1 cellular context compared by ENCODE assay signal in the genomic region with DNA sequence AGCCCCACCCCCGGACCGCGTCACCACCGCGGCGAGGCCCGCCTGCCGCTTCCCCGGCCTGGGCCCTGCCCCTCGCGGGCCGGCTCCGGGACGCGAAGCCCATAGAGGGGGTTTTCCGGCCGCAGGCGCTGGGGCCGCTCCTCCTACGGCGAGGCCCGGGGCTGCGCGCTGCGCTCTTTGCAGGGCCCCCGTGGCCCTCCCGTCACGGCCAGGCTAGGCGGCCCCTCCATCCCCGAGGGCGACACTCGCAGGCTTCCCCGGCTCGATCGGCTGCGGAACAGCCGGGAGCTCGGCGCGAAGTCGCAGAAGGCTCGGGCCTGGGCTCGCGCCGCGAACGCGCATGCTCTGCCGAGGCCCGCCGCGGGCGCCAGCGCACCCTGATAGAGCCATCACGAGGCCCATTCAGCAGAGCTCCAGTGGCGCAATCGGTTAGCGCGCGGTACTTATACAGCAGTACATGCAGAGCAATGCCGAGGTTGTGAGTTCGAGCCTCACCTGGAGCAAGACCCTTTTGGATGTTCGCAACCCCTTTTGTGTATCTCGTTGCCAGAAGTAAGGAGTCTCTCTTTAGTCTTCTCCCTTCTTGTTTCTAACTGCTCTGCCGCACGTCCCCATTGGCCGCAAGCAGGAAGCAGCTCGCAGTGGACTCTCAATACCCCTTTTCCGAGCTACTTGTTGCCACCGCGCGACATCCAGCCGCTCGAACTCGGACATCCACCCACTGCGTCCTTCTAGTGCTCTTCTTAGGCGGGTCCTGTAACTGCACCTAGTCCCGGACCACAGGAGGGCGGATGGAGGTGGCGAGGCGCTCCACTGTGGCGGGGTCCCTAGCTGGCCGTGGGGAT.
TF ChIP-seq lines count a peak whose summit lies in the region.

No MANE protein-coding gene starts in this region.

TF ChIP-seq in HepG2, 621 proteins besides CTCF, POLR2A, EP300 and RAD21 (continued from another document and continues in another):
- TF ChIP-seq, protein P1, sequence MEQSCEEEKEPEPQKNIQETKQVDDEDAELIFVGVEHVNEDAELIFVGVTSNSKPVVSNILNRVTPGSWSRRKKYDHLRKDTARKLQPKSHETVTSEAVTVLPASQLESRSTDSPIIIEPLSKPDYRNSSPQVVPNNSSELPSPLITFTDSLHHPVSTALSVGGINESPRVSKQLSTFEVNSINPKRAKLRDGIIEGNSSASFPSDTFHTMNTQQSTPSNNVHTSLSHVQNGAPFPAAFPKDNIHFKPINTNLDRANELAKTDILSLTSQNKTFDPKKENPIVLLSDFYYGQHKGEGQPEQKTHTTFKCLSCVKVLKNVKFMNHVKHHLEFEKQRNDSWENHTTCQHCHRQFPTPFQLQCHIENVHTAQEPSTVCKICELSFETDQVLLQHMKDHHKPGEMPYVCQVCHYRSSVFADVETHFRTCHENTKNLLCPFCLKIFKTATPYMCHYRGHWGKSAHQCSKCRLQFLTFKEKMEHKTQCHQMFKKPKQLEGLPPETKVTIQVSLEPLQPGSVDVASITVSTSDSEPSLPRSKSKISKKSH (CRISPR knock-in tag; IDR thresholded peaks at IDR 0.05; ENCODE audit: borderline replicate concordance): peak; percentile 60
- TF ChIP-seq, protein P2, sequence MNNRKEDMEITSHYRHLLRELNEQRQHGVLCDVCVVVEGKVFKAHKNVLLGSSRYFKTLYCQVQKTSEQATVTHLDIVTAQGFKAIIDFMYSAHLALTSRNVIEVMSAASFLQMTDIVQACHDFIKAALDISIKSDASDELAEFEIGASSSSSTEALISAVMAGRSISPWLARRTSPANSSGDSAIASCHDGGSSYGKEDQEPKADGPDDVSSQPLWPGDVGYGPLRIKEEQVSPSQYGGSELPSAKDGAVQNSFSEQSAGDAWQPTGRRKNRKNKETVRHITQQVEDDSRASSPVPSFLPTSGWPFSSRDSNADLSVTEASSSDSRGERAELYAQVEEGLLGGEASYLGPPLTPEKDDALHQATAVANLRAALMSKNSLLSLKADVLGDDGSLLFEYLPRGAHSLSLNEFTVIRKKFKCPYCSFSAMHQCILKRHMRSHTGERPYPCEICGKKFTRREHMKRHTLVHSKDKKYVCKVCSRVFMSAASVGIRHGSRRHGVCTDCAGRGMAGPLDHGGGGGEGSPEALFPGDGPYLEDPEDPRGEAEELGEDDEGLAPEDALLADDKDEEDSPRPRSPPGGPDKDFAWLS (CRISPR knock-in tag; IDR thresholded peaks at IDR 0.05; ENCODE audit: borderline replicate concordance): peak; percentile 36; the same call in 1 of the 2 replicates
- TF ChIP-seq HOXA3 (CRISPR knock-in tag; IDR thresholded peaks at IDR 0.05): peak; percentile 88
- TF ChIP-seq ZNF549 (CRISPR knock-in tag; IDR thresholded peaks at IDR 0.05): peak; percentile 90; the same call in 1 of the 2 replicates
- TF ChIP-seq FOSL2 (CRISPR knock-in tag; IDR thresholded peaks at IDR 0.05): peak; percentile 70; the same call in 1 of the 2 replicates
- peak; percentile 76; the same call in 1 of the 2 replicates for TF ChIP-seq ZFP62 (CRISPR knock-in tag; IDR thresholded peaks at IDR 0.05)
- peak; percentile 66 for TF ChIP-seq NR2C2 (CRISPR knock-in tag; IDR thresholded peaks at IDR 0.05; ENCODE audit: borderline replicate concordance)
- TF ChIP-seq, protein P3, sequence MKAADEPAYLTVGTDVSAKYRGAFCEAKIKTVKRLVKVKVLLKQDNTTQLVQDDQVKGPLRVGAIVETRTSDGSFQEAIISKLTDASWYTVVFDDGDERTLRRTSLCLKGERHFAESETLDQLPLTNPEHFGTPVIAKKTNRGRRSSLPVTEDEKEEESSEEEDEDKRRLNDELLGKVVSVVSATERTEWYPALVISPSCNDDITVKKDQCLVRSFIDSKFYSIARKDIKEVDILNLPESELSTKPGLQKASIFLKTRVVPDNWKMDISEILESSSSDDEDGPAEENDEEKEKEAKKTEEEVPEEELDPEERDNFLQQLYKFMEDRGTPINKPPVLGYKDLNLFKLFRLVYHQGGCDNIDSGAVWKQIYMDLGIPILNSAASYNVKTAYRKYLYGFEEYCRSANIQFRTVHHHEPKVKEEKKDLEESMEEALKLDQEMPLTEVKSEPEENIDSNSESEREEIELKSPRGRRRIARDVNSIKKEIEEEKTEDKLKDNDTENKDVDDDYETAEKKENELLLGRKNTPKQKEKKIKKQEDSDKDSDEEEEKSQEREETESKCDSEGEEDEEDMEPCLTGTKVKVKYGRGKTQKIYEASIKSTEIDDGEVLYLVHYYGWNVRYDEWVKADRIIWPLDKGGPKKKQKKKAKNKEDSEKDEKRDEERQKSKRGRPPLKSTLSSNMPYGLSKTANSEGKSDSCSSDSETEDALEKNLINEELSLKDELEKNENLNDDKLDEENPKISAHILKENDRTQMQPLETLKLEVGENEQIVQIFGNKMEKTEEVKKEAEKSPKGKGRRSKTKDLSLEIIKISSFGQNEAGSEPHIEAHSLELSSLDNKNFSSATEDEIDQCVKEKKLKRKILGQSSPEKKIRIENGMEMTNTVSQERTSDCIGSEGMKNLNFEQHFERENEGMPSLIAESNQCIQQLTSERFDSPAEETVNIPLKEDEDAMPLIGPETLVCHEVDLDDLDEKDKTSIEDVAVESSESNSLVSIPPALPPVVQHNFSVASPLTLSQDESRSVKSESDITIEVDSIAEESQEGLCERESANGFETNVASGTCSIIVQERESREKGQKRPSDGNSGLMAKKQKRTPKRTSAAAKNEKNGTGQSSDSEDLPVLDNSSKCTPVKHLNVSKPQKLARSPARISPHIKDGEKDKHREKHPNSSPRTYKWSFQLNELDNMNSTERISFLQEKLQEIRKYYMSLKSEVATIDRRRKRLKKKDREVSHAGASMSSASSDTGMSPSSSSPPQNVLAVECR (CRISPR knock-in tag; IDR thresholded peaks at IDR 0.05; ENCODE audit: borderline replicate concordance): peak; percentile 84; the same call in 1 of the 2 replicates
- TF ChIP-seq ZNF205 (CRISPR knock-in tag; IDR thresholded peaks at IDR 0.05): peak; percentile 93; the same call in 1 of the 2 replicates
- TF ChIP-seq HDAC2 (CRISPR knock-in tag; IDR thresholded peaks at IDR 0.05): peak; percentile 92
- TF ChIP-seq ZNF441 (CRISPR knock-in tag; IDR thresholded peaks at IDR 0.05; ENCODE audit: borderline replicate concordance): peak; percentile 65; the same call in 1 of the 2 replicates
- TF ChIP-seq GPN1 (CRISPR knock-in tag; IDR thresholded peaks at IDR 0.05; ENCODE audit: borderline replicate concordance): peak; percentile 94
- no peak; the same call in 1 of the 2 replicates for TF ChIP-seq ZNF230 (CRISPR knock-in tag; IDR thresholded peaks at IDR 0.05)
- TF ChIP-seq ZNF343 (CRISPR knock-in tag; IDR thresholded peaks at IDR 0.05): peak; percentile 96
- TF ChIP-seq ZNF768 (CRISPR knock-in tag; IDR thresholded peaks at IDR 0.05): peak; percentile 71
- no peak for TF ChIP-seq SNAI1 (CRISPR knock-in tag; IDR thresholded peaks at IDR 0.05; ENCODE audit: borderline replicate concordance)
- TF ChIP-seq, protein P4, sequence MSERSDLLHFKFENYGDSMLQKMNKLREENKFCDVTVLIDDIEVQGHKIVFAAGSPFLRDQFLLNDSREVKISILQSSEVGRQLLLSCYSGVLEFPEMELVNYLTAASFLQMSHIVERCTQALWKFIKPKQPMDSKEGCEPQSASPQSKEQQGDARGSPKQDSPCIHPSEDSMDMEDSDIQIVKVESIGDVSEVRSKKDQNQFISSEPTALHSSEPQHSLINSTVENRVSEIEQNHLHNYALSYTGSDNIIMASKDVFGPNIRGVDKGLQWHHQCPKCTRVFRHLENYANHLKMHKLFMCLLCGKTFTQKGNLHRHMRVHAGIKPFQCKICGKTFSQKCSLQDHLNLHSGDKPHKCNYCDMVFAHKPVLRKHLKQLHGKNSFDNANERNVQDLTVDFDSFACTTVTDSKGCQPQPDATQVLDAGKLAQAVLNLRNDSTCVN (CRISPR knock-in tag; IDR thresholded peaks at IDR 0.05; ENCODE audit: borderline replicate concordance): peak; percentile 89; the same call in 1 of the 2 replicates
- 0 out of 2 replicates have a peak, but pooled peaks have one; percentile 47 for TF ChIP-seq SP140L (CRISPR knock-in tag; IDR thresholded peaks at IDR 0.05; ENCODE audit: borderline replicate concordance)
- TF ChIP-seq RXRA (CRISPR knock-in tag; IDR thresholded peaks at IDR 0.05): peak; percentile 86
- no peak for TF ChIP-seq MBNL3 (CRISPR knock-in tag; conservative IDR thresholded peaks at IDR 0.05)
- TF ChIP-seq TOE1 (CRISPR knock-in tag; IDR thresholded peaks at IDR 0.05): peak; percentile 99
- peak; percentile 84 for TF ChIP-seq ZNF777 (CRISPR knock-in tag; IDR thresholded peaks at IDR 0.05)
- peak; percentile 78; the same call in 1 of the 2 replicates for TF ChIP-seq BCL6 (CRISPR knock-in tag; IDR thresholded peaks at IDR 0.05)
- TF ChIP-seq ZNF577 (CRISPR knock-in tag; IDR thresholded peaks at IDR 0.05; ENCODE audit: borderline replicate concordance, low read depth): 0 out of 2 replicates have a peak, but pooled peaks have one; percentile 75
- no peak for TF ChIP-seq TAF15 (IDR thresholded peaks at IDR 0.05; ENCODE audit: low read depth, low read length, poor library complexity, severe bottlenecking)
- TF ChIP-seq, protein P5, sequence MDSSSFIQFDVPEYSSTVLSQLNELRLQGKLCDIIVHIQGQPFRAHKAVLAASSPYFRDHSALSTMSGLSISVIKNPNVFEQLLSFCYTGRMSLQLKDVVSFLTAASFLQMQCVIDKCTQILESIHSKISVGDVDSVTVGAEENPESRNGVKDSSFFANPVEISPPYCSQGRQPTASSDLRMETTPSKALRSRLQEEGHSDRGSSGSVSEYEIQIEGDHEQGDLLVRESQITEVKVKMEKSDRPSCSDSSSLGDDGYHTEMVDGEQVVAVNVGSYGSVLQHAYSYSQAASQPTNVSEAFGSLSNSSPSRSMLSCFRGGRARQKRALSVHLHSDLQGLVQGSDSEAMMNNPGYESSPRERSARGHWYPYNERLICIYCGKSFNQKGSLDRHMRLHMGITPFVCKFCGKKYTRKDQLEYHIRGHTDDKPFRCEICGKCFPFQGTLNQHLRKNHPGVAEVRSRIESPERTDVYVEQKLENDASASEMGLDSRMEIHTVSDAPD (CRISPR knock-in tag; IDR thresholded peaks at IDR 0.05): peak; percentile 92
- TF ChIP-seq, protein P6, sequence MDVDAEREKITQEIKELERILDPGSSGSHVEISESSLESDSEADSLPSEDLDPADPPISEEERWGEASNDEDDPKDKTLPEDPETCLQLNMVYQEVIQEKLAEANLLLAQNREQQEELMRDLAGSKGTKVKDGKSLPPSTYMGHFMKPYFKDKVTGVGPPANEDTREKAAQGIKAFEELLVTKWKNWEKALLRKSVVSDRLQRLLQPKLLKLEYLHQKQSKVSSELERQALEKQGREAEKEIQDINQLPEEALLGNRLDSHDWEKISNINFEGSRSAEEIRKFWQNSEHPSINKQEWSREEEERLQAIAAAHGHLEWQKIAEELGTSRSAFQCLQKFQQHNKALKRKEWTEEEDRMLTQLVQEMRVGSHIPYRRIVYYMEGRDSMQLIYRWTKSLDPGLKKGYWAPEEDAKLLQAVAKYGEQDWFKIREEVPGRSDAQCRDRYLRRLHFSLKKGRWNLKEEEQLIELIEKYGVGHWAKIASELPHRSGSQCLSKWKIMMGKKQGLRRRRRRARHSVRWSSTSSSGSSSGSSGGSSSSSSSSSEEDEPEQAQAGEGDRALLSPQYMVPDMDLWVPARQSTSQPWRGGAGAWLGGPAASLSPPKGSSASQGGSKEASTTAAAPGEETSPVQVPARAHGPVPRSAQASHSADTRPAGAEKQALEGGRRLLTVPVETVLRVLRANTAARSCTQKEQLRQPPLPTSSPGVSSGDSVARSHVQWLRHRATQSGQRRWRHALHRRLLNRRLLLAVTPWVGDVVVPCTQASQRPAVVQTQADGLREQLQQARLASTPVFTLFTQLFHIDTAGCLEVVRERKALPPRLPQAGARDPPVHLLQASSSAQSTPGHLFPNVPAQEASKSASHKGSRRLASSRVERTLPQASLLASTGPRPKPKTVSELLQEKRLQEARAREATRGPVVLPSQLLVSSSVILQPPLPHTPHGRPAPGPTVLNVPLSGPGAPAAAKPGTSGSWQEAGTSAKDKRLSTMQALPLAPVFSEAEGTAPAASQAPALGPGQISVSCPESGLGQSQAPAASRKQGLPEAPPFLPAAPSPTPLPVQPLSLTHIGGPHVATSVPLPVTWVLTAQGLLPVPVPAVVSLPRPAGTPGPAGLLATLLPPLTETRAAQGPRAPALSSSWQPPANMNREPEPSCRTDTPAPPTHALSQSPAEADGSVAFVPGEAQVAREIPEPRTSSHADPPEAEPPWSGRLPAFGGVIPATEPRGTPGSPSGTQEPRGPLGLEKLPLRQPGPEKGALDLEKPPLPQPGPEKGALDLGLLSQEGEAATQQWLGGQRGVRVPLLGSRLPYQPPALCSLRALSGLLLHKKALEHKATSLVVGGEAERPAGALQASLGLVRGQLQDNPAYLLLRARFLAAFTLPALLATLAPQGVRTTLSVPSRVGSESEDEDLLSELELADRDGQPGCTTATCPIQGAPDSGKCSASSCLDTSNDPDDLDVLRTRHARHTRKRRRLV (CRISPR knock-in tag; IDR thresholded peaks at IDR 0.05): peak; percentile 91; the same call in 1 of the 2 replicates
- TF ChIP-seq, protein P7, sequence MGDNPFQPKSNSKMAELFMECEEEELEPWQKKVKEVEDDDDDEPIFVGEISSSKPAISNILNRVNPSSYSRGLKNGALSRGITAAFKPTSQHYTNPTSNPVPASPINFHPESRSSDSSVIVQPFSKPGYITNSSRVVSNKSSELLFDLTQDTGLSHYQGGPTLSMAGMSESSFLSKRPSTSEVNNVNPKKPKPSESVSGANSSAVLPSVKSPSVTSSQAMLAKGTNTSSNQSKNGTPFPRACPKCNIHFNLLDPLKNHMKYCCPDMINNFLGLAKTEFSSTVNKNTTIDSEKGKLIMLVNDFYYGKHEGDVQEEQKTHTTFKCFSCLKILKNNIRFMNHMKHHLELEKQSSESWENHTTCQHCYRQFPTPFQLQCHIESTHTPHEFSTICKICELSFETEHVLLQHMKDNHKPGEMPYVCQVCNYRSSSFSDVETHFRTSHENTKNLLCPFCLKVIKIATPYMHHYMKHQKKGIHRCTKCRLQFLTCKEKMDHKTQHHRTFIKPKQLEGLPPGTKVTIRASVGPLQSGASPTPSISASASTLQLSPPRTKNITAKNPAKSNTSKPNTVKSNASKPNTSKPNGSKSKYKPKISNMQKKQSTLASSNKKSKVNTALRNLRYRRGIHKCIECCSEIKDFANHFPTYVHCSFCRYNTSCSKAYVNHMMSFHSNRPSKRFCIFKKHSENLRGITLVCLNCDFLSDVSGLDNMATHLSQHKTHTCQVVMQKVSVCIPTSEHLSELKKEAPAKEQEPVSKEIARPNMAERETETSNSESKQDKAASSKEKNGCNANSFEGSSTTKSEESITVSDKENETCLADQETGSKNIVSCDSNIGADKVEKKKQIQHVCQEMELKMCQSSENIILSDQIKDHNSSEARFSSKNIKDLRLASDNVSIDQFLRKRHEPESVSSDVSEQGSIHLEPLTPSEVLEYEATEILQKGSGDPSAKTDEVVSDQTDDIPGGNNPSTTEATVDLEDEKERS (CRISPR knock-in tag; IDR thresholded peaks at IDR 0.05): peak; percentile 68; the same call in 1 of the 2 replicates
- TF ChIP-seq, protein P8, sequence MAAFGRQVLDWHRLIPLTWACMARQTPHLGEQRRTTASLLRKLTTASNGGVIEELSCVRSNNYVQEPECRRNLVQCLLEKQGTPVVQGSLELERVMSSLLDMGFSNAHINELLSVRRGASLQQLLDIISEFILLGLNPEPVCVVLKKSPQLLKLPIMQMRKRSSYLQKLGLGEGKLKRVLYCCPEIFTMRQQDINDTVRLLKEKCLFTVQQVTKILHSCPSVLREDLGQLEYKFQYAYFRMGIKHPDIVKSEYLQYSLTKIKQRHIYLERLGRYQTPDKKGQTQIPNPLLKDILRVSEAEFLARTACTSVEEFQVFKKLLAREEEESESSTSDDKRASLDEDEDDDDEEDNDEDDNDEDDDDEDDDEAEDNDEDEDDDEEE (CRISPR knock-in tag; IDR thresholded peaks at IDR 0.05): peak; percentile 97
- TF ChIP-seq ZNF224 (CRISPR knock-in tag; IDR thresholded peaks at IDR 0.05): peak; percentile 80
- peak; percentile 30 for TF ChIP-seq ZNF839 (CRISPR knock-in tag; IDR thresholded peaks at IDR 0.05; ENCODE audit: borderline replicate concordance)
- TF ChIP-seq ZBTB42 (CRISPR knock-in tag; IDR thresholded peaks at IDR 0.05): no peak
